Comparison of ENCODE assay signal across 12 cellular contexts in the genomic region with DNA sequence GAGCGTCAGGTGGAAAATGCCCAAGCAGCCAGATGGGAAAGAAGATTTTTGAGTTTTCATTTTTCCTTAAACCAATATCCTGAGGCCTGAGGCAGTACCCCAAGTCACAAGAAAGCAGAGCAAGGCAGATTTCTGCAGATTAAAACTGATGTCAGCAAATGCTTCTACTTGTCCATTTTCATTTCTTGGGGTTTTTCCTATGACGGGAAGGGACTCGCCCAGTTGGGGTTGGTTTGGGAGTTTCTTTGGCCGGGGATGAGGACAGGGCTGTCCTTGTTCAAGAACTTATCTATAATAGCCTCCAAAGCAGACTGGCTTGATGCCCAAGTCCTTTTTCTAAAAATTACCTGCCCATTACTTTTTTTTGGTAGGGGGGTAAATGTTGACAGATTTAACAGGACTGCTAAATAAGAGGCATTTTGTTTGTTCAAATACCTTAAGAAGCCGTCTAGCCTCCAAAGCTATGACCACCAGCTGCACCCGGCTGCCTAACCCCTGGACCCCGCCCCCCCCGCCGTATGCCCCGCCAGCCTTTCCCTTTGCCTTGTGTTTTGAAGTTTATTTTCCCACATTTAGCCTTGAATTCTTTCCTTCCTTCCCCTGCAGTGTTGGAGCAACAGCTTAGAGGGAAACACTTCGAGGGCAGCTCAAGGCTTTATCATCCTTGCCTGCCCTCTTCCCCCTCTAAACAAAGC. TPM values are rescaled to one million over a fixed set of nuclear protein-coding genes. Genes with fewer than 3 reads are reported as not detected.
DNase-seq lines count a peak whose midpoint lies in the region; ATAC-seq and TF ChIP-seq lines count a peak whose summit lies in the region.
"Had no signal": no experiment of that assay in that cellular context is flagged by ENCODE, and none has a peak within 500 bp of the region (broad histone marks: within the 10 kb centered on the region; RNA-seq: fewer than 3 reads in every experiment).

No MANE protein-coding gene starts in this region.

- H3K27me3 Mint-ChIP-seq in effector memory CD8-positive, alpha-beta T cell: peaks cover 0 to 18% of the 10 kb centered on the region in 2 donors

- no peaks in the 10 kb centered on the region for H3K36me3 ChIP-seq in ovary

- peak overlapping the region; percentile 79 to 82 for H3K27ac Mint-ChIP-seq in effector memory CD8-positive, alpha-beta T cell
- H3K27ac Mint-ChIP-seq: stimulated activated naive B cell treated with anti-CD40 and anti-IgM and Interleukin-4, amounts not matched to agents 10 μg/mL and 1 μg/mL and 100 μg/mL, for 72 hours had no signal

- H3K4me1 Mint-ChIP-seq in effector memory CD8-positive, alpha-beta T cell (ENCODE audit: low read depth in 2 of 2): peaks cover 30 to 49% of the 10 kb centered on the region in 2 donors

- WGBS in ovary, 3 donors: 16 to 57% (median 19%) methylated on average over 11 of the region's 11 CpGs

- no peaks in the 10 kb centered on the region for H3K27me3 ChIP-seq in ovary

- ATAC-seq in effector memory CD8-positive, alpha-beta T cell (replicated peaks): no peak
- ATAC-seq in HG02852 (IDR thresholded peaks at IDR 0.05; ENCODE audit: unreplicated experiment): no peak

- H3K4me1 ChIP-seq in ovary (ENCODE audit: insufficient read depth): peaks cover 26% of the 10 kb centered on the region

- H3K4me3 ChIP-seq in GM08714 (ENCODE audit: low read length): peak overlapping the region; percentile 66; the same call in 1 of the 2 replicates
- H3K4me3 ChIP-seq in ovary: no peak overlapping the region

- intact Hi-C loops in ovary (cut with DNase I): no loop called here

- H3K9me3 Mint-ChIP-seq in effector memory CD8-positive, alpha-beta T cell: no peaks in the 10 kb centered on the region

- peaks cover 2% of the 10 kb centered on the region for H3K36me3 Mint-ChIP-seq in effector memory CD8-positive, alpha-beta T cell (ENCODE audit: insufficient read depth)

- TF ChIP-seq POLR2A in ovary (IDR thresholded peaks at IDR 0.05): no peak

- no peaks in the 10 kb centered on the region for H3K9me3 ChIP-seq in ovary

- TF ChIP-seq CTCF in ovary (IDR thresholded peaks at IDR 0.05): no peak

- peak overlapping the region; percentile 50 to 83 for H3K4me3 Mint-ChIP-seq in effector memory CD8-positive, alpha-beta T cell

- peak; percentile 56 for DNase-seq in OCI-M1 (lab: John Stamatoyannopoulos, UW)
- DNase-seq in effector memory CD8-positive, alpha-beta T cell: no peak
- peak in 3 of 5 donors; percentile 42 to 54 (median 49) for DNase-seq in ovary
- DNase-seq in NCI-H1417 treated with DMSO at 0.1 percent for 48 hours (lab: John Stamatoyannopoulos, UW): no peak
- no peak for DNase-seq in amniotic stem cell (lab: John Stamatoyannopoulos, UW)
- DNase-seq in effector CD8-positive, alpha-beta T cell (lab: John Stamatoyannopoulos, UW): no peak
- DNase-seq: occipital lobe; stimulated activated naive B cell treated with anti-CD40 and anti-IgM and Interleukin-4, amounts not matched to agents 10 μg/mL and 1 μg/mL and 100 μg/mL, for 72 hours had no signal

- TF ChIP-seq EP300 in ovary (IDR thresholded peaks at IDR 0.05): no peak

- peak overlapping the region in 1 of 2 donors; percentile 53 for H3K27ac ChIP-seq in ovary
- H3K27ac ChIP-seq: KMS-11 had no signal

RNA-seq across cellular contexts. Expression of gene KCNK5, which starts 2.5 kb away (rescaled TPM):
- 1 to 10 TPM; 5.6 to 9.8 (median 7.9) TPM for total RNA-seq in ovary
- 10 to 100 TPM in 1 of 2 donors, 1 to 10 TPM in 1; 1.9 to 15.2 TPM for polyA plus RNA-seq in ovary
- total RNA-seq: fibroblast of villous mesenchyme had no signal

Comparison
In these comparisons a context has a peak if more than half of its experiments do, and no peak if none do; other contexts are left out.
1. DNase-seq: peak in OCI-M1 (single experiment) and ovary (3 of 5); none in effector memory CD8-positive, alpha-beta T cell (0 of 3), NCI-H1417 treated with DMSO at 0.1 percent for 48 hours (single experiment), amniotic stem cell (single experiment) and effector CD8-positive, alpha-beta T cell (single experiment).